Comparison of ENCODE assay signal across 11 cellular contexts in the genomic region with DNA sequence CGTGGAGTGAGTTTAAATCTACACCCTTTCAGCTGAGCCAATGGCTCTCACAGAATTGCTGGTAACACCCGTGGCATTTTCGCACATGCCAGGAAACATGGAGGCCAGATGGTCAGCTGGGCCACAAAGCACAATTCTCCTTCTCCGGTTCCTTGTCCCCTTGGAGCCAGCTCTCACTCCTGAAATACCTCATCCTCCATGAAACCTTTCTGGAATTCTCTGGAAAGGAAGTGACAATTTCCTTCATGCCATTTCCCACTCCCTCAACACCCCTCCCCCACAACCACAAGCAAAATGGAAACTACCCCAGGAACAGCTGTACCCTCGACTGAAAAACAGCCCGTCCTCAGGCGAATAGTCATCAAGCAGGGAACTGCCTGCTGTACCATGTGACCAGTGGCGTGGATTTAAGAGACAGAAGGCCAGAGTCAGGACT. TPM values are rescaled to one million over a fixed set of nuclear protein-coding genes. Genes with fewer than 3 reads are reported as not detected.
DNase-seq lines count a peak whose midpoint lies in the region; ATAC-seq and TF ChIP-seq lines count a peak whose summit lies in the region.
"Had no signal": no experiment of that assay in that cellular context is flagged by ENCODE, and none has a peak within 500 bp of the region (broad histone marks: within the 10 kb centered on the region; RNA-seq: fewer than 3 reads in every experiment).

No MANE protein-coding gene starts in this region.

- H2AFZ ChIP-seq in DND-41 (ENCODE audit: low read depth, low read length): no peak overlapping the region
- H2AFZ ChIP-seq in SK-N-SH (ENCODE audit: low read depth): no peak overlapping the region

- H3K36me3 ChIP-seq in DND-41 (ENCODE audit: insufficient read depth, low read length) (no peaks in the 10 kb centered on the region; the same call in 1 of the 2 replicates), neutrophil (peaks cover 7% of the 10 kb centered on the region), SK-N-SH (replicated peaks in 1 of 2; ENCODE audit: control insufficient read depth in 1 of 2, insufficient read depth in 2 of 2, low read length in 1 of 2) (no peaks in the 10 kb centered on the region)

- ATAC-seq in DND-41 (ENCODE audit: insufficient read depth, low read depth) (no peak), HG03457 (IDR thresholded peaks at IDR 0.05; ENCODE audit: unreplicated experiment) (no peak), GM18907 (IDR thresholded peaks at IDR 0.05; ENCODE audit: unreplicated experiment) (no peak)

- no peak overlapping the region for H3K4me3 ChIP-seq in DND-41 (ENCODE audit: low read depth in 1 of 2, low read length in 2 of 2)
- H3K4me3 ChIP-seq in Jurkat, Clone E6-1 (ENCODE audit: low read length): peak overlapping the region; percentile 40
- H3K4me3 ChIP-seq in cardiac fibroblast (replicated peaks in 1 of 2; ENCODE audit: low read depth in 2 of 2, low read length in 2 of 2): no peak overlapping the region
- H3K4me3 ChIP-seq in neutrophil (ENCODE audit: low read depth in 1 of 2, low read length in 1 of 2): peak overlapping the region; percentile 59 to 68
- no peak overlapping the region for H3K4me3 ChIP-seq in SK-N-SH (ENCODE audit: low read depth in 2 of 2, low read length in 1 of 2)

- TF ChIP-seq RAD21 in SK-N-SH (IDR thresholded peaks at IDR 0.05; ENCODE audit: low read length): no peak

- H3F3A ChIP-seq in SK-N-SH (replicated peaks; ENCODE audit: insufficient read depth): no peaks in the 10 kb centered on the region

- H3K9ac ChIP-seq in DND-41 (ENCODE audit: low read depth, low read length): peak overlapping the region; percentile 37; the same call in 1 of the 2 replicates
- H3K9ac ChIP-seq in SK-N-SH: no peak overlapping the region

- DNase-seq in DND-41 (peak; percentile 17), cardiac fibroblast (ENCODE audit: low read depth in 2 of 2) (peak; percentile 33), AG08396 (ENCODE audit: low spot score) (no peak), SK-N-SH (no peak)
- DNase-seq in Jurkat, Clone E6-1 (ENCODE audit: low read depth, low spot score): no peak
- DNase-seq: central memory CD4-positive, alpha-beta T cell; NCI-H510A treated with DMSO at 0.1 percent for 48 hours; WERI-Rb-1 had no signal

- POLR2A ChIA-PET in SK-N-SH (lab: Yijun Ruan, JAX): no interaction called here

- no peak for TF ChIP-seq EP300 in SK-N-SH (IDR thresholded peaks at IDR 0.05; ENCODE audit: borderline replicate concordance in 1 of 2, low read depth in 1 of 2, low read length in 1 of 2)

- no peaks in the 10 kb centered on the region for H3K9me2 ChIP-seq in SK-N-SH

- peaks cover 6% of the 10 kb centered on the region; the same call in 1 of the 2 replicates for H4K20me1 ChIP-seq in DND-41 (ENCODE audit: insufficient read depth, low read length)
- H4K20me1 ChIP-seq in SK-N-SH (ENCODE audit: insufficient read depth): 0 out of 2 replicates have a peak, but pooled peaks cover 4% of the 10 kb centered on the region

- H3K4me1 ChIP-seq in DND-41 (ENCODE audit: insufficient read depth, low read length): peaks cover 55% of the 10 kb centered on the region
- peaks cover 89 to 96% of the 10 kb centered on the region in 2 experiments for H3K4me1 ChIP-seq in neutrophil (ENCODE audit: control insufficient read depth in 1 of 2, insufficient read depth in 1 of 2, low read depth in 1 of 2, low read length in 1 of 2)
- peaks cover 0 to 17% of the 10 kb centered on the region in 2 experiments; a peak in 1 of 4 replicates for H3K4me1 ChIP-seq in SK-N-SH (ENCODE audit: control insufficient read depth in 1 of 2, insufficient read depth in 2 of 2, low read depth in 1 of 2, low read length in 1 of 2)

- H3K9me3 ChIP-seq in DND-41 (ENCODE audit: insufficient read depth, low read length, severe bottlenecking): no peaks in the 10 kb centered on the region
- no peaks in the 10 kb centered on the region for H3K9me3 ChIP-seq in neutrophil
- H3K9me3 ChIP-seq in SK-N-SH: no peaks in the 10 kb centered on the region

- peak overlapping the region; percentile 82 for H3K27ac ChIP-seq in DND-41 (ENCODE audit: low read length)
- peak overlapping the region; percentile 97 for H3K27ac ChIP-seq in neutrophil
- H3K27ac ChIP-seq in SK-N-SH (ENCODE audit: low read depth in 2 of 2, low read length in 1 of 2): no peak overlapping the region

- peaks cover 15% of the 10 kb centered on the region for H3K79me2 ChIP-seq in DND-41 (ENCODE audit: insufficient read depth, low read length)
- H3K79me2 ChIP-seq in SK-N-SH (ENCODE audit: insufficient read depth): no peaks in the 10 kb centered on the region

- WGBS in SK-N-SH (ENCODE audit: low lambda C conversion rate): 65% methylated on average over 5 of the region's 8 CpGs

- TF ChIP-seq CTCF in DND-41 (IDR thresholded peaks at IDR 0.05; ENCODE audit: borderline replicate concordance, extremely low read depth, low read length, poor library complexity, severe bottlenecking) (no peak), cardiac fibroblast (IDR thresholded peaks at IDR 0.05; ENCODE audit: low read depth, low read length) (no peak), neutrophil (IDR thresholded peaks at IDR 0.05) (no peak), SK-N-SH (IDR thresholded peaks at IDR 0.05) (no peak)

- H3K27me3 ChIP-seq in DND-41 (ENCODE audit: insufficient read depth, low read length, poor library complexity) (no peaks in the 10 kb centered on the region), neutrophil (no peaks in the 10 kb centered on the region), SK-N-SH (ENCODE audit: insufficient read depth) (peaks cover 29% of the 10 kb centered on the region; the same call in 1 of the 2 replicates)

- CTCF ChIA-PET in SK-N-SH (lab: Yijun Ruan, JAX): interaction anchor here (0.8 to 1.4 kb wide), 3 partner anchors 12 to 107 kb away, joined by 3 to 4 read pairs (median 3); no protein-coding TSS in a partner anchor

- H3K4me2 ChIP-seq in DND-41 (ENCODE audit: insufficient read depth, low read length): peak overlapping the region; percentile 65
- H3K4me2 ChIP-seq in SK-N-SH: no peak overlapping the region

TF ChIP-seq in SK-N-SH, 30 proteins besides CTCF, POLR2A, EP300 and RAD21:
- TF ChIP-seq MEF2A (IDR thresholded peaks at IDR 0.05; ENCODE audit: borderline replicate concordance, low read depth) (no peak), TCF12 (IDR thresholded peaks at IDR 0.05) (no peak)
- TF ChIP-seq, protein P1, sequence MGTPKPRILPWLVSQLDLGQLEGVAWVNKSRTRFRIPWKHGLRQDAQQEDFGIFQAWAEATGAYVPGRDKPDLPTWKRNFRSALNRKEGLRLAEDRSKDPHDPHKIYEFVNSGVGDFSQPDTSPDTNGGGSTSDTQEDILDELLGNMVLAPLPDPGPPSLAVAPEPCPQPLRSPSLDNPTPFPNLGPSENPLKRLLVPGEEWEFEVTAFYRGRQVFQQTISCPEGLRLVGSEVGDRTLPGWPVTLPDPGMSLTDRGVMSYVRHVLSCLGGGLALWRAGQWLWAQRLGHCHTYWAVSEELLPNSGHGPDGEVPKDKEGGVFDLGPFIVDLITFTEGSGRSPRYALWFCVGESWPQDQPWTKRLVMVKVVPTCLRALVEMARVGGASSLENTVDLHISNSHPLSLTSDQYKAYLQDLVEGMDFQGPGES (IDR thresholded peaks at IDR 0.05; ENCODE audit: low read depth, low read length): no peak
- TF ChIP-seq, protein P2, sequence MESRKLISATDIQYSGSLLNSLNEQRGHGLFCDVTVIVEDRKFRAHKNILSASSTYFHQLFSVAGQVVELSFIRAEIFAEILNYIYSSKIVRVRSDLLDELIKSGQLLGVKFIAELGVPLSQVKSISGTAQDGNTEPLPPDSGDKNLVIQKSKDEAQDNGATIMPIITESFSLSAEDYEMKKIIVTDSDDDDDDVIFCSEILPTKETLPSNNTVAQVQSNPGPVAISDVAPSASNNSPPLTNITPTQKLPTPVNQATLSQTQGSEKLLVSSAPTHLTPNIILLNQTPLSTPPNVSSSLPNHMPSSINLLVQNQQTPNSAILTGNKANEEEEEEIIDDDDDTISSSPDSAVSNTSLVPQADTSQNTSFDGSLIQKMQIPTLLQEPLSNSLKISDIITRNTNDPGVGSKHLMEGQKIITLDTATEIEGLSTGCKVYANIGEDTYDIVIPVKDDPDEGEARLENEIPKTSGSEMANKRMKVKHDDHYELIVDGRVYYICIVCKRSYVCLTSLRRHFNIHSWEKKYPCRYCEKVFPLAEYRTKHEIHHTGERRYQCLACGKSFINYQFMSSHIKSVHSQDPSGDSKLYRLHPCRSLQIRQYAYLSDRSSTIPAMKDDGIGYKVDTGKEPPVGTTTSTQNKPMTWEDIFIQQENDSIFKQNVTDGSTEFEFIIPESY (IDR thresholded peaks at IDR 0.05; ENCODE audit: borderline replicate concordance, low read depth): no peak
- TF ChIP-seq, protein P3, sequence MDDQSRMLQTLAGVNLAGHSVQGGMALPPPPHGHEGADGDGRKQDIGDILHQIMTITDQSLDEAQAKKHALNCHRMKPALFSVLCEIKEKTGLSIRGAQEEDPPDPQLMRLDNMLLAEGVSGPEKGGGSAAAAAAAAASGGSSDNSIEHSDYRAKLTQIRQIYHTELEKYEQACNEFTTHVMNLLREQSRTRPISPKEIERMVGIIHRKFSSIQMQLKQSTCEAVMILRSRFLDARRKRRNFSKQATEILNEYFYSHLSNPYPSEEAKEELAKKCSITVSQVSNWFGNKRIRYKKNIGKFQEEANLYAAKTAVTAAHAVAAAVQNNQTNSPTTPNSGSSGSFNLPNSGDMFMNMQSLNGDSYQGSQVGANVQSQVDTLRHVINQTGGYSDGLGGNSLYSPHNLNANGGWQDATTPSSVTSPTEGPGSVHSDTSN (IDR thresholded peaks at IDR 0.05): no peak

RNA-seq across cellular contexts. Expression of a gene that starts 24.7 kb away (rescaled TPM):
- polyA plus RNA-seq in Jurkat, Clone E6-1 (2012; ENCODE audit: insufficient read depth, insufficient read length): 12.4 TPM
- 7.7 and 9.6 TPM in 2 replicates for polyA plus RNA-seq in SK-N-SH (2012; rRNA removed)
- 7.3 and 8.9 TPM in 2 replicates for polyA plus RNA-seq in SK-N-SH (2012; cell fraction: cytosol; rRNA removed)
- 8.2 and 9.4 TPM in 2 replicates for polyA plus RNA-seq in SK-N-SH (2012; cell fraction: nucleus; rRNA removed)

Comparison
In these comparisons a context has a peak if more than half of its experiments do, and no peak if none do; other contexts are left out.
1. DNase-seq: peak in DND-41 (single experiment) and cardiac fibroblast (2 of 2); none in Jurkat, Clone E6-1 (single experiment), AG08396 (single experiment) and SK-N-SH (single experiment).
2. H3K27ac ChIP-seq: peak in DND-41 (single experiment) and neutrophil (single experiment); none in SK-N-SH (0 of 2).
3. H3K4me3 ChIP-seq: peak in Jurkat, Clone E6-1 (single experiment) and neutrophil (2 of 2); none in DND-41 (0 of 2), cardiac fibroblast (0 of 2) and SK-N-SH (0 of 2).